In genomic region chr14:92039073-92039719, GRCh38 we compare ENCODE assay signal across 8 cellular contexts. TPM values are rescaled to one million over a fixed set of nuclear protein-coding genes. Genes with fewer than 3 reads are reported as not detected.
DNase-seq lines count a peak whose midpoint lies in the region; ATAC-seq and TF ChIP-seq lines count a peak whose summit lies in the region.

No MANE protein-coding gene starts in this region.

- H2AFZ ChIP-seq in neuron (ENCODE audit: low read depth, low read length) = peak overlapping the region; percentile 64

- H3K27ac Mint-ChIP-seq in activated T-helper 17 cell treated with anti-CD3 and anti-CD28 coated beads, Interleukin-2, amount 50 U/mL, for 72 hours = peak overlapping the region; percentile 98

- no peaks in the 10 kb centered on the region for H3K27me3 Mint-ChIP-seq in activated T-helper 17 cell treated with anti-CD3 and anti-CD28 coated beads, Interleukin-2, amount 50 U/mL, for 72 hours

- DNase-seq in ACHN (peak; percentile 65), GM13977 (ENCODE audit: low spot score) (peak; percentile 40), NCI-H226 (peak; percentile 87), foreskin keratinocyte (peak; percentile 46 to 61)

- peak; percentile 3 for ATAC-seq in HG03039 (IDR thresholded peaks at IDR 0.05; ENCODE audit: unreplicated experiment)
- peak; percentile 11 for ATAC-seq in activated T-helper 17 cell treated with anti-CD3 and anti-CD28 coated beads, Interleukin-2, amount 50 U/mL, for 72 hours (replicated peaks)
- peak; percentile 45 for ATAC-seq in foreskin keratinocyte
- ATAC-seq in HG03097 (IDR thresholded peaks at IDR 0.05; ENCODE audit: low FRiP score, unreplicated experiment) = no peak

- H3K27ac ChIP-seq in foreskin keratinocyte = peak overlapping the region; percentile 88

- peaks cover 35% of the 10 kb centered on the region for H3K36me3 Mint-ChIP-seq in activated T-helper 17 cell treated with anti-CD3 and anti-CD28 coated beads, Interleukin-2, amount 50 U/mL, for 72 hours (ENCODE audit: low read depth)

- no peaks in the 10 kb centered on the region for H3K9me3 Mint-ChIP-seq in activated T-helper 17 cell treated with anti-CD3 and anti-CD28 coated beads, Interleukin-2, amount 50 U/mL, for 72 hours

- no peak overlapping the region for H3K4me3 Mint-ChIP-seq in activated T-helper 17 cell treated with anti-CD3 and anti-CD28 coated beads, Interleukin-2, amount 50 U/mL, for 72 hours

- peaks cover 3% of the 10 kb centered on the region for H3K9me3 ChIP-seq in neuron (ENCODE audit: low read length)

- in situ Hi-C loops in ACHN (cut with HindIII; ENCODE audit: low pct_ligation_motif_present, low pct_unique_long_range_greater_than_20kb, low sequenced_read_pairs) = no loop called here
- in situ Hi-C loops in GM13977 (cut with MboI; ENCODE audit: low pct_unique_long_range_greater_than_20kb, low sequenced_read_pairs, unreplicated experiment) = no loop called here

- H3K4me3 ChIP-seq in neuron (ENCODE audit: low read length) = peak overlapping the region; percentile 63

- H3K4me1 ChIP-seq in foreskin keratinocyte (peaks cover 4% of the 10 kb centered on the region), neuron (ENCODE audit: insufficient read depth, low read length) (peaks cover 16% of the 10 kb centered on the region)

- H3K36me3 ChIP-seq in neuron (ENCODE audit: insufficient read depth, low read length) = no peaks in the 10 kb centered on the region

- TF ChIP-seq CTCF in GM13977 (IDR thresholded peaks at IDR 0.05; ENCODE audit: extremely low read depth, insufficient read depth, missing control alignments) = no peak
- TF ChIP-seq CTCF in foreskin keratinocyte (conservative IDR thresholded peaks at IDR 0.05) = no peak

- peaks cover 15% of the 10 kb centered on the region for H3K4me1 Mint-ChIP-seq in activated T-helper 17 cell treated with anti-CD3 and anti-CD28 coated beads, Interleukin-2, amount 50 U/mL, for 72 hours

- no peaks in the 10 kb centered on the region for H3K27me3 ChIP-seq in foreskin keratinocyte
- no peaks in the 10 kb centered on the region for H3K27me3 ChIP-seq in neuron (ENCODE audit: insufficient read depth, low read length)

RNA-seq across cellular contexts. Expression of gene TRIP11, which starts 0.7 kb away (rescaled TPM):
- 10 to 100 TPM; 38.5 to 39.8 TPM for total RNA-seq in activated T-helper 17 cell treated with anti-CD3 and anti-CD28 coated beads, Interleukin-2, amount 50 U/mL, for 72 hours
- 28.2 and 31.9 TPM in 2 replicates for total RNA-seq in foreskin keratinocyte
- 3.6 and 3.7 TPM in 2 replicates for polyA plus RNA-seq in foreskin keratinocyte
